26 cellular contexts compared by ENCODE assay signal in the genomic region with DNA sequence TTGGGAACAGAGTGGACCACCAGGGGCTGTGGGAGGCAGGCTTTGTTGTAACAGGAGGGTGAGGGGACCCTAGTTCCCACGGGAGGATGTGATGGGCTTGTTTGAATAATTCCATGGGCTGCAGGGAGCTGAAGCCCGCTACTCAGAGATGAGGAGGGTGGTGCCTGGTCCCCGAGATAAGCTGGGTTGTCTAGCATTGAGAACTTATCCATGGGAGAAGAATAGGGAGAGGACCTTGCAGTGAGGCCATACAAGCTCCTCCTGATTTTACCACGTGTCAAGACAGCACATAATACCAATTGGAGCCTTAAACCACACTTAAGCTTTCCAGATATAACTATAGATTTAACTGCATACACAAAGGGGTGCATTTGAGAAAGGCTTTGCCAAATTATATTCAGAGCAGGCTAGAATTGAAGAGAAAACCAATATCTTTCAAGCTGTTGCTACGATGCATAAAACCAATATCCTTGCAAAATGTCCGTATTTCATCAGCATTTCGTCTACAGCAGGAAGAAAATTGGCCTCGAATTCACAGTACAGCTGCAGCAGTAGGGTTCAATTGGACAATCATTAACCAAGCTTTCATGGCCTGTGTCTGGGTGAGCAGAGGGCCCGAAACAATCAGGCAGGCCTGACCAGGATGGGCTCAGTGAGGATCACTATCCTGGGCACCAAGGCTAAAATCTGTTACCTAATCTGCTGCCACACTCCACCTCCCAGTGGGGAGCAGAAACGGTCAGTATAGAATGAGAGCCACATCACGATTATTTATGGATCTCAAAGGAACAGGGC.
"Had no signal": no experiment of that assay in that cellular context is flagged by ENCODE, and none has a peak within 500 bp of the region (broad histone marks: within the 10 kb centered on the region; RNA-seq: fewer than 3 reads in every experiment).

No MANE protein-coding gene starts in this region.

- H3K9me3 ChIP-seq: suprapubic skin, testis, thoracic aorta, thyroid gland, tibial artery, transverse colon, upper lobe of left lung, upper lobe of right lung, uterus, vagina had no signal

- DNase-seq: stimulated activated CD4-positive, alpha-beta T cell treated with anti-CD3 and anti-CD28 coated beads, Interleukin-2, amount 100 ng/mL, for 48 hours; stimulated activated CD4-positive, alpha-beta T cell treated with anti-CD3 and anti-CD28 coated beads, Interleukin-4, amount 100 ng/mL, for 1 hour; stimulated activated CD4-positive, alpha-beta T cell treated with anti-CD3 and anti-CD28 coated beads, Interleukin-4, amount 100 ng/mL, for 24 hours; stimulated activated CD4-positive, alpha-beta T cell treated with anti-CD3 and anti-CD28 coated beads, Interleukin-4, amount 100 ng/mL, for 4 hours; stimulated activated CD8-positive, alpha-beta memory T cell treated with anti-CD3 and anti-CD28 coated beads, Interleukin-4, amount 100 ng/mL, for 48 hours; stimulated activated naive B cell treated with anti-CD40 and anti-IgM and Interleukin-4, amounts not matched to agents 10 μg/mL and 1 μg/mL and 100 μg/mL, for 72 hours; stimulated activated naive CD4-positive, alpha-beta T cell; stimulated activated naive CD4-positive, alpha-beta T cell treated with Interleukin-2 at 50 U/mL for 16 hours; stimulated activated naive CD8-positive, alpha-beta T cell treated with anti-CD3 and anti-CD28 coated beads, Interleukin-15, amount 100 ng/mL, for 72 hours; stimulated activated naive CD8-positive, alpha-beta T cell treated with anti-CD3 and anti-CD28 coated beads, Interleukin-15, Interleukin-2, amounts not matched to agents 100 U/mL and 50 U/mL, for 24 hours; stomach; substantia nigra; testis; thyroid gland; tibial artery; transverse colon; trophoblast cell; upper lobe of left lung; upper lobe of right lung; uterus had no signal

- ATAC-seq: stimulated activated effector memory CD8-positive, alpha-beta T cell treated with anti-CD3 and anti-CD28 coated beads, Interleukin-12 subunit alpha, Interleukin-12 subunit beta, amount 100 ng/mL, for 72 hours; stimulated activated memory B cell treated with anti-CD40 and anti-IgM and Interleukin-4, amounts not matched to agents 10 μg/mL and 1 μg/mL and 100 μg/mL, for 72 hours; stimulated activated naive B cell treated with anti-CD40 and anti-IgM and Interleukin-4, amounts not matched to agents 10 μg/mL and 1 μg/mL and 100 μg/mL, for 72 hours; stimulated activated naive CD8-positive, alpha-beta T cell treated with anti-CD3 and anti-CD28 coated beads, Interleukin-15, amount 100 ng/mL, for 72 hours; stimulated activated naive CD8-positive, alpha-beta T cell treated with anti-CD3 and anti-CD28 coated beads, Interleukin-15, Interleukin-2, amounts not matched to agents 100 U/mL and 50 U/mL, for 24 hours; upper lobe of right lung had no signal

- H3K4me1 ChIP-seq: stomach, suprapubic skin, testis, thyroid gland, tibial artery, tibial nerve, transverse colon, upper lobe of left lung, upper lobe of right lung, uterus, vagina had no signal

- H3K36me3 ChIP-seq: stomach, suprapubic skin, thoracic aorta, thyroid gland, tibial artery, tibial nerve, transverse colon, upper lobe of left lung, upper lobe of right lung, uterus, vagina had no signal

- H3K27me3 ChIP-seq: stomach, suprapubic skin, testis, thyroid gland, tibial artery, tibial nerve, transverse colon, upper lobe of left lung, upper lobe of right lung, uterus, vagina had no signal

- H3K4me3 ChIP-seq: stomach, suprapubic skin, testis, thoracic aorta, thyroid gland, tibial artery, tibial nerve, transverse colon, upper lobe of left lung, upper lobe of right lung, uterus, vagina had no signal

- H3K27ac ChIP-seq: stomach, suprapubic skin, testis, thoracic aorta, thyroid gland, tibial artery, tibial nerve, transverse colon, upper lobe of left lung, upper lobe of right lung, uterus, vagina had no signal
